In the genomic region with DNA sequence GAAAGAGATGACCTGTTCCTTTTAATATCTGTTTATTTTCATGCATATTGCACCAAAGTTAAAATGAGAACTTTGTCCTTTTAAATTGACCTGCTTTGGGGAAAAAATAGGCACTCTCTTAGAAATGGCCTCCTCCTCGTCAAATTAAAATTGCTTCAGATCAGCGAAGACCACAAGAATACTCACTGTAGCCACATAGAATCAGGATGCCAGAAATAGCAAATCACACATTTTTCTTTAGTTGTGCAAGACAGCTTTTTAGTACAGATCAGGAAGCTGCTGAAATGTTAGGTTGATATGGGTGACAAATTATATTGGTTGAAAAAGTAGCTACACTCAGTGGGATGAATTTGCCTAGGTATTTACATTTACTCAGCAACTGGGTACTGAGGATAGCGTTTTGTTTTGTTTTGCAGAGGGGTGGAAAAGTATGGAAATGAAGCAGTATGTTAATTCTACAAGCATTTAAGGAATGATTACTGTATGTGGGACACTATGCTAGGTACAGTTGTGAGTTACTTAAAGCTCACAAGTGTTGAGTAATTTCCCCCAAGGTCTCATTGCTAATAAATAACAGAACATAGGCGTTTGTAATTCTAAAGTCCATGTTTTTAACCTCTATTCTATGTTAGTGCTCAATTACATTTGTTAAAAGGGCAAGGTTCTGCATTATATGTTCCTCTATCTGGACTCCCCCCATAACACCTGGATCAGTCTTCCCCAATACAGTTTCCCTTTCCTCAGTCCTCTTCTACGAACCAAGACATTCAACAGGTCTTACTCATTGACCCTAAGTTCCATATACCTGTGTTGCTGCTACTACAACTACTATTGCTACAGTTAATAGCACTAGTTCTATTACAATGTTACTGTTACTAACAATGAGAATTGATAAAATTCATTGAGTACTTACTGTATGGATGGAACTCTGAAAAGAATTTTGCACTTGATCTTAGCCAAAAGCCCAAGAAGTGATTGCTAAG, we compare ENCODE assay signal across 9 cellular contexts.
DNase-seq lines count a peak whose midpoint lies in the region; ATAC-seq lines count a peak whose summit lies in the region.
"Had no signal": no experiment of that assay in that cellular context is flagged by ENCODE, and none has a peak within 500 bp of the region (broad histone marks: within the 10 kb centered on the region; RNA-seq: fewer than 3 reads in every experiment).

No MANE protein-coding gene starts in this region.

- 24 to 26% methylated on average over 5 of the region's 5 CpGs for WGBS in aorta, 2 donors

- no peak for DNase-seq in activated CD8-positive, alpha-beta T cell treated with anti-CD3 and anti-CD28 coated beads, Interleukin-2, amount 10 ng/mL, durations not matched to agents 7 days and 5 days
- peak in 1 of 10 donors; percentile 20 for DNase-seq in naive thymus-derived CD8-positive, alpha-beta T cell
- DNase-seq in COLO829 (ENCODE audit: low spot score) (no peak), aorta (no peak), left colon (no peak), UCSD-AML1 (lab: John Stamatoyannopoulos, UW; ENCODE audit: unreplicated experiment) (no peak)
- DNase-seq: NCI-H1092 had no signal

- POLR2A ChIA-PET in activated CD8-positive, alpha-beta T cell treated with anti-CD3 and anti-CD28 coated beads, Interleukin-2, amount 10 ng/mL, durations not matched to agents 7 days and 5 days (lab: Charles Lee) = interaction anchor here (0.6 to 3.6 kb wide), 5 partner anchors 41 to 108 kb away, joined by 3 to 38 read pairs (median 7); a partner anchor contains a TSS
- POLR2A ChIA-PET in naive thymus-derived CD8-positive, alpha-beta T cell (lab: Charles Lee) = interaction anchor here (0.6 to 8.7 kb wide), 7 partner anchors 8 to 299 kb away, joined by 3 to 81 read pairs (median 3); a partner anchor contains a TSS

- CTCF ChIA-PET in activated CD8-positive, alpha-beta T cell treated with anti-CD3 and anti-CD28 coated beads, Interleukin-2, amount 10 ng/mL, durations not matched to agents 7 days and 5 days (lab: Charles Lee) = interaction anchor here (0.7 to 9.1 kb wide), 26 partner anchors 10 to 220 kb away, joined by 3 to 165 read pairs (median 4); a partner anchor contains a TSS

- no peaks in the 10 kb centered on the region for H3K27me3 ChIP-seq in aorta (ENCODE audit: control insufficient read depth in 1 of 2, insufficient read depth in 2 of 2, low read length in 1 of 2)

- no peaks in the 10 kb centered on the region for H3K27me3 Mint-ChIP-seq in activated CD8-positive, alpha-beta T cell treated with anti-CD3 and anti-CD28 coated beads, Interleukin-2, amount 10 ng/mL, durations not matched to agents 7 days and 5 days (ENCODE audit: low read depth)
- no peaks in the 10 kb centered on the region for H3K27me3 Mint-ChIP-seq in naive thymus-derived CD8-positive, alpha-beta T cell

- H3K36me3 ChIP-seq in aorta (ENCODE audit: control insufficient read depth in 1 of 2, insufficient read depth in 2 of 2, low read length in 1 of 2) = no peaks in the 10 kb centered on the region

- no peak overlapping the region for H3K27ac ChIP-seq in aorta (ENCODE audit: low read depth in 1 of 2, low read length in 2 of 2)

- H3K9me3 ChIP-seq in aorta (ENCODE audit: control insufficient read depth, low read length) = no peaks in the 10 kb centered on the region

- ATAC-seq in GM18867 (IDR thresholded peaks at IDR 0.05; ENCODE audit: unreplicated experiment) (peak; percentile 57), HG03135 (IDR thresholded peaks at IDR 0.05; ENCODE audit: unreplicated experiment) (peak; percentile 36), aorta (ENCODE audit: low FRiP score) (no peak), left colon (no peak)
- ATAC-seq in activated CD8-positive, alpha-beta T cell treated with anti-CD3 and anti-CD28 coated beads, Interleukin-2, amount 10 ng/mL, durations not matched to agents 7 days and 5 days = peak; percentile 54
- peak; percentile 47 to 68 for ATAC-seq in naive thymus-derived CD8-positive, alpha-beta T cell

- intact Hi-C loops in aorta (cut with DNase I) = loop anchor here (2.0 to 5.0 kb wide), 3 partner anchors 100 to 215 kb away; a partner anchor contains a TSS
- intact Hi-C loops in left colon (cut with DNase I, micrococcal nuclease) = no loop called here

- peaks cover 63% of the 10 kb centered on the region for H3K4me1 Mint-ChIP-seq in activated CD8-positive, alpha-beta T cell treated with anti-CD3 and anti-CD28 coated beads, Interleukin-2, amount 10 ng/mL, durations not matched to agents 7 days and 5 days (ENCODE audit: low read depth)
- H3K4me1 Mint-ChIP-seq in naive thymus-derived CD8-positive, alpha-beta T cell = peaks cover 32 to 58% (median 52%) of the 10 kb centered on the region in 4 donors

- H3K36me3 Mint-ChIP-seq in activated CD8-positive, alpha-beta T cell treated with anti-CD3 and anti-CD28 coated beads, Interleukin-2, amount 10 ng/mL, durations not matched to agents 7 days and 5 days (ENCODE audit: low read depth) = peaks cover 12% of the 10 kb centered on the region
- H3K36me3 Mint-ChIP-seq in naive thymus-derived CD8-positive, alpha-beta T cell = peaks cover 0 to 3% (median 0%) of the 10 kb centered on the region in 3 donors

- H3K27ac Mint-ChIP-seq in activated CD8-positive, alpha-beta T cell treated with anti-CD3 and anti-CD28 coated beads, Interleukin-2, amount 10 ng/mL, durations not matched to agents 7 days and 5 days = peak overlapping the region; percentile 83
- H3K27ac Mint-ChIP-seq in naive thymus-derived CD8-positive, alpha-beta T cell = peak overlapping the region; percentile 71 to 92 (median 88)

- no peaks in the 10 kb centered on the region for H3K9me3 Mint-ChIP-seq in activated CD8-positive, alpha-beta T cell treated with anti-CD3 and anti-CD28 coated beads, Interleukin-2, amount 10 ng/mL, durations not matched to agents 7 days and 5 days (ENCODE audit: insufficient read depth)
- H3K9me3 Mint-ChIP-seq in naive thymus-derived CD8-positive, alpha-beta T cell = no peaks in the 10 kb centered on the region

- no peak overlapping the region for H3K4me3 ChIP-seq in aorta (ENCODE audit: low read length in 2 of 2)

- H3K4me1 ChIP-seq in aorta (ENCODE audit: control insufficient read depth in 1 of 2, insufficient read depth in 2 of 2, low read length in 2 of 2) = peaks cover 2% of the 10 kb centered on the region in 2 donors

- peak overlapping the region; percentile 42 for H3K4me3 Mint-ChIP-seq in activated CD8-positive, alpha-beta T cell treated with anti-CD3 and anti-CD28 coated beads, Interleukin-2, amount 10 ng/mL, durations not matched to agents 7 days and 5 days
- H3K4me3 Mint-ChIP-seq in naive thymus-derived CD8-positive, alpha-beta T cell = peak overlapping the region; percentile 21 to 64 (median 48)

Comparison
In these comparisons a context has a peak if more than half of its experiments do, and no peak if none do; other contexts are left out.
1. ATAC-seq: peak in GM18867 (single experiment), HG03135 (single experiment), activated CD8-positive, alpha-beta T cell treated with anti-CD3 and anti-CD28 coated beads, Interleukin-2, amount 10 ng/mL, durations not matched to agents 7 days and 5 days (single experiment) and naive thymus-derived CD8-positive, alpha-beta T cell (2 of 2); none in aorta (single experiment) and left colon (single experiment).
2. intact Hi-C loops: an anchor here in aorta (2.0 to 5.0 kb wide); none called in left colon.